In genomic region chr2:66547887-66548286, GRCh38 we compare ENCODE assay signal across 1 cellular context.
TF ChIP-seq lines count a peak whose summit lies in the region.

No MANE protein-coding gene starts in this region.

TF ChIP-seq in WTC11, 78 proteins besides CTCF, POLR2A, EP300 and RAD21 (continued from another document):
- TF ChIP-seq, protein P1, sequence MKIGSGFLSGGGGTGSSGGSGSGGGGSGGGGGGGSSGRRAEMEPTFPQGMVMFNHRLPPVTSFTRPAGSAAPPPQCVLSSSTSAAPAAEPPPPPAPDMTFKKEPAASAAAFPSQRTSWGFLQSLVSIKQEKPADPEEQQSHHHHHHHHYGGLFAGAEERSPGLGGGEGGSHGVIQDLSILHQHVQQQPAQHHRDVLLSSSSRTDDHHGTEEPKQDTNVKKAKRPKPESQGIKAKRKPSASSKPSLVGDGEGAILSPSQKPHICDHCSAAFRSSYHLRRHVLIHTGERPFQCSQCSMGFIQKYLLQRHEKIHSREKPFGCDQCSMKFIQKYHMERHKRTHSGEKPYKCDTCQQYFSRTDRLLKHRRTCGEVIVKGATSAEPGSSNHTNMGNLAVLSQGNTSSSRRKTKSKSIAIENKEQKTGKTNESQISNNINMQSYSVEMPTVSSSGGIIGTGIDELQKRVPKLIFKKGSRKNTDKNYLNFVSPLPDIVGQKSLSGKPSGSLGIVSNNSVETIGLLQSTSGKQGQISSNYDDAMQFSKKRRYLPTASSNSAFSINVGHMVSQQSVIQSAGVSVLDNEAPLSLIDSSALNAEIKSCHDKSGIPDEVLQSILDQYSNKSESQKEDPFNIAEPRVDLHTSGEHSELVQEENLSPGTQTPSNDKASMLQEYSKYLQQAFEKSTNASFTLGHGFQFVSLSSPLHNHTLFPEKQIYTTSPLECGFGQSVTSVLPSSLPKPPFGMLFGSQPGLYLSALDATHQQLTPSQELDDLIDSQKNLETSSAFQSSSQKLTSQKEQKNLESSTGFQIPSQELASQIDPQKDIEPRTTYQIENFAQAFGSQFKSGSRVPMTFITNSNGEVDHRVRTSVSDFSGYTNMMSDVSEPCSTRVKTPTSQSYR (CRISPR knock-in tag; IDR thresholded peaks at IDR 0.05) = no peak
- TF ChIP-seq, protein P2, sequence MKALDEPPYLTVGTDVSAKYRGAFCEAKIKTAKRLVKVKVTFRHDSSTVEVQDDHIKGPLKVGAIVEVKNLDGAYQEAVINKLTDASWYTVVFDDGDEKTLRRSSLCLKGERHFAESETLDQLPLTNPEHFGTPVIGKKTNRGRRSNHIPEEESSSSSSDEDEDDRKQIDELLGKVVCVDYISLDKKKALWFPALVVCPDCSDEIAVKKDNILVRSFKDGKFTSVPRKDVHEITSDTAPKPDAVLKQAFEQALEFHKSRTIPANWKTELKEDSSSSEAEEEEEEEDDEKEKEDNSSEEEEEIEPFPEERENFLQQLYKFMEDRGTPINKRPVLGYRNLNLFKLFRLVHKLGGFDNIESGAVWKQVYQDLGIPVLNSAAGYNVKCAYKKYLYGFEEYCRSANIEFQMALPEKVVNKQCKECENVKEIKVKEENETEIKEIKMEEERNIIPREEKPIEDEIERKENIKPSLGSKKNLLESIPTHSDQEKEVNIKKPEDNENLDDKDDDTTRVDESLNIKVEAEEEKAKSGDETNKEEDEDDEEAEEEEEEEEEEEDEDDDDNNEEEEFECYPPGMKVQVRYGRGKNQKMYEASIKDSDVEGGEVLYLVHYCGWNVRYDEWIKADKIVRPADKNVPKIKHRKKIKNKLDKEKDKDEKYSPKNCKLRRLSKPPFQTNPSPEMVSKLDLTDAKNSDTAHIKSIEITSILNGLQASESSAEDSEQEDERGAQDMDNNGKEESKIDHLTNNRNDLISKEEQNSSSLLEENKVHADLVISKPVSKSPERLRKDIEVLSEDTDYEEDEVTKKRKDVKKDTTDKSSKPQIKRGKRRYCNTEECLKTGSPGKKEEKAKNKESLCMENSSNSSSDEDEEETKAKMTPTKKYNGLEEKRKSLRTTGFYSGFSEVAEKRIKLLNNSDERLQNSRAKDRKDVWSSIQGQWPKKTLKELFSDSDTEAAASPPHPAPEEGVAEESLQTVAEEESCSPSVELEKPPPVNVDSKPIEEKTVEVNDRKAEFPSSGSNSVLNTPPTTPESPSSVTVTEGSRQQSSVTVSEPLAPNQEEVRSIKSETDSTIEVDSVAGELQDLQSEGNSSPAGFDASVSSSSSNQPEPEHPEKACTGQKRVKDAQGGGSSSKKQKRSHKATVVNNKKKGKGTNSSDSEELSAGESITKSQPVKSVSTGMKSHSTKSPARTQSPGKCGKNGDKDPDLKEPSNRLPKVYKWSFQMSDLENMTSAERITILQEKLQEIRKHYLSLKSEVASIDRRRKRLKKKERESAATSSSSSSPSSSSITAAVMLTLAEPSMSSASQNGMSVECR (CRISPR knock-in tag; IDR thresholded peaks at IDR 0.05; ENCODE audit: borderline replicate concordance) = no peak
- TF ChIP-seq, protein P3, sequence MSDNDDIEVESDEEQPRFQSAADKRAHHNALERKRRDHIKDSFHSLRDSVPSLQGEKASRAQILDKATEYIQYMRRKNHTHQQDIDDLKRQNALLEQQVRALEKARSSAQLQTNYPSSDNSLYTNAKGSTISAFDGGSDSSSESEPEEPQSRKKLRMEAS (CRISPR knock-in tag; IDR thresholded peaks at IDR 0.05) = no peak
- TF ChIP-seq ZMAT4 (CRISPR knock-in tag; IDR thresholded peaks at IDR 0.05) = no peak
- no peak for TF ChIP-seq NFE2L1 (CRISPR knock-in tag; IDR thresholded peaks at IDR 0.05)
- TF ChIP-seq PRRX2 (CRISPR knock-in tag; IDR thresholded peaks at IDR 0.05) = no peak
- TF ChIP-seq NR1H2 (CRISPR knock-in tag; IDR thresholded peaks at IDR 0.05) = no peak
- TF ChIP-seq ATF6 (CRISPR knock-in tag; IDR thresholded peaks at IDR 0.05) = no peak
- TF ChIP-seq, protein P4, sequence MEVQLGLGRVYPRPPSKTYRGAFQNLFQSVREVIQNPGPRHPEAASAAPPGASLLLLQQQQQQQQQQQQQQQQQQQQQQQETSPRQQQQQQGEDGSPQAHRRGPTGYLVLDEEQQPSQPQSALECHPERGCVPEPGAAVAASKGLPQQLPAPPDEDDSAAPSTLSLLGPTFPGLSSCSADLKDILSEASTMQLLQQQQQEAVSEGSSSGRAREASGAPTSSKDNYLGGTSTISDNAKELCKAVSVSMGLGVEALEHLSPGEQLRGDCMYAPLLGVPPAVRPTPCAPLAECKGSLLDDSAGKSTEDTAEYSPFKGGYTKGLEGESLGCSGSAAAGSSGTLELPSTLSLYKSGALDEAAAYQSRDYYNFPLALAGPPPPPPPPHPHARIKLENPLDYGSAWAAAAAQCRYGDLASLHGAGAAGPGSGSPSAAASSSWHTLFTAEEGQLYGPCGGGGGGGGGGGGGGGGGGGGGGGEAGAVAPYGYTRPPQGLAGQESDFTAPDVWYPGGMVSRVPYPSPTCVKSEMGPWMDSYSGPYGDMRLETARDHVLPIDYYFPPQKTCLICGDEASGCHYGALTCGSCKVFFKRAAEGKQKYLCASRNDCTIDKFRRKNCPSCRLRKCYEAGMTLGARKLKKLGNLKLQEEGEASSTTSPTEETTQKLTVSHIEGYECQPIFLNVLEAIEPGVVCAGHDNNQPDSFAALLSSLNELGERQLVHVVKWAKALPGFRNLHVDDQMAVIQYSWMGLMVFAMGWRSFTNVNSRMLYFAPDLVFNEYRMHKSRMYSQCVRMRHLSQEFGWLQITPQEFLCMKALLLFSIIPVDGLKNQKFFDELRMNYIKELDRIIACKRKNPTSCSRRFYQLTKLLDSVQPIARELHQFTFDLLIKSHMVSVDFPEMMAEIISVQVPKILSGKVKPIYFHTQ (CRISPR knock-in tag; IDR thresholded peaks at IDR 0.05) = no peak
- TF ChIP-seq ZNF671 (CRISPR knock-in tag; IDR thresholded peaks at IDR 0.05) = no peak
- TF ChIP-seq, protein P5, sequence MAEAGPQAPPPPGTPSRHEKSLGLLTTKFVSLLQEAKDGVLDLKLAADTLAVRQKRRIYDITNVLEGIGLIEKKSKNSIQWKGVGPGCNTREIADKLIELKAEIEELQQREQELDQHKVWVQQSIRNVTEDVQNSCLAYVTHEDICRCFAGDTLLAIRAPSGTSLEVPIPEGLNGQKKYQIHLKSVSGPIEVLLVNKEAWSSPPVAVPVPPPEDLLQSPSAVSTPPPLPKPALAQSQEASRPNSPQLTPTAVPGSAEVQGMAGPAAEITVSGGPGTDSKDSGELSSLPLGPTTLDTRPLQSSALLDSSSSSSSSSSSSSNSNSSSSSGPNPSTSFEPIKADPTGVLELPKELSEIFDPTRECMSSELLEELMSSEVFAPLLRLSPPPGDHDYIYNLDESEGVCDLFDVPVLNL (CRISPR knock-in tag; IDR thresholded peaks at IDR 0.05; ENCODE audit: borderline replicate concordance, low read depth) = no peak
- TF ChIP-seq STAT6 (CRISPR knock-in tag; conservative IDR thresholded peaks at IDR 0.05; ENCODE audit: low read depth) = no peak
- TF ChIP-seq MYBL2 (CRISPR knock-in tag; IDR thresholded peaks at IDR 0.05) = no peak
- TF ChIP-seq ZNF396 (CRISPR knock-in tag; IDR thresholded peaks at IDR 0.05; ENCODE audit: borderline replicate concordance) = no peak
- TF ChIP-seq ATF2 (CRISPR knock-in tag; IDR thresholded peaks at IDR 0.05; ENCODE audit: borderline replicate concordance, low read depth) = no peak
- no peak for TF ChIP-seq CBFB (CRISPR knock-in tag; IDR thresholded peaks at IDR 0.05; ENCODE audit: low read depth)
